19 cellular contexts compared by ENCODE assay signal in genomic region chr3:72078661-72079368, GRCh38.
DNase-seq lines count a peak whose midpoint lies in the region; ATAC-seq and TF ChIP-seq lines count a peak whose summit lies in the region.
"Had no signal": no experiment of that assay in that cellular context is flagged by ENCODE, and none has a peak within 500 bp of the region (broad histone marks: within the 10 kb centered on the region; RNA-seq: fewer than 3 reads in every experiment).

No MANE protein-coding gene starts in this region.

- peaks cover 4% of the 10 kb centered on the region for H3K27me3 Mint-ChIP-seq in activated B cell treated with CpG ODN at 0.5 μM for 24 hours

- H3K4me3 Mint-ChIP-seq in activated B cell treated with CpG ODN at 0.5 μM for 24 hours = peak overlapping the region; percentile 29
- H3K4me3 Mint-ChIP-seq: activated naive CD4-positive, alpha-beta T cell treated with anti-CD3 and anti-CD28 coated beads for 36 hours; dendritic cell treated with granulocyte-macrophage colony-stimulating factor and Interleukin-4, amounts not matched to agents 40 ng/mL and 50 ng/mL, for 4 days; H9 had no signal

- peak overlapping the region; percentile 14 for H3K27ac Mint-ChIP-seq in activated B cell treated with CpG ODN at 0.5 μM for 24 hours
- H3K27ac Mint-ChIP-seq: activated naive CD4-positive, alpha-beta T cell treated with anti-CD3 and anti-CD28 coated beads for 36 hours; H9 had no signal

- TF ChIP-seq CTCF in GM12865 (IDR thresholded peaks at IDR 0.05; ENCODE audit: insufficient read depth, low read depth, low read length, missing control alignments) (no peak), activated B cell treated with CpG ODN at 0.5 μM for 24 hours (IDR thresholded peaks at IDR 0.05) (no peak)

- no peak overlapping the region for H3K4me3 ChIP-seq in GM12865 (ENCODE audit: low read depth, low read length)
- H3K4me3 ChIP-seq: body of pancreas, esophagus muscularis mucosa, heart right ventricle had no signal

- ATAC-seq in GM19397 (IDR thresholded peaks at IDR 0.05; ENCODE audit: unreplicated experiment) (peak; percentile 21), HG03432 (IDR thresholded peaks at IDR 0.05; ENCODE audit: unreplicated experiment) (peak; percentile 27), activated B cell treated with CpG ODN at 0.5 μM for 24 hours (ENCODE audit: low read depth) (no peak), HG03159 (IDR thresholded peaks at IDR 0.05; ENCODE audit: unreplicated experiment) (no peak)
- ATAC-seq: body of pancreas, heart right ventricle had no signal

- peaks cover 5% of the 10 kb centered on the region for H3K9me3 Mint-ChIP-seq in activated B cell treated with CpG ODN at 0.5 μM for 24 hours

- POLR2A ChIA-PET in activated B cell treated with CpG ODN at 0.5 μM for 24 hours (lab: Charles Lee) = interaction anchor here (0.6 to 1.6 kb wide), 5 partner anchors 16 to 444 kb away, joined by 3 to 7 read pairs (median 4); no protein-coding TSS in a partner anchor

- intact Hi-C loops in activated B cell treated with CpG ODN at 0.5 μM for 24 hours (cut with micrococcal nuclease) = loop anchor here (1.0 to 2.0 kb wide), 3 partner anchors 10 to 204 kb away; no protein-coding TSS in a partner anchor

- peaks cover 71% of the 10 kb centered on the region for H3K4me1 Mint-ChIP-seq in activated B cell treated with CpG ODN at 0.5 μM for 24 hours

- H3K36me3 Mint-ChIP-seq in activated B cell treated with CpG ODN at 0.5 μM for 24 hours (ENCODE audit: low read depth) = peaks cover 1% of the 10 kb centered on the region

- DNase-seq in GM12865 (ENCODE audit: low read depth) = peak; percentile 80
- no peak for DNase-seq in activated B cell treated with CpG ODN at 0.5 μM for 24 hours
- DNase-seq in germinal center (ENCODE audit: low spot score) = no peak
- DNase-seq in epidermal melanocyte (ENCODE audit: insufficient read length, low spot score) = no peak
- no peak for DNase-seq in C1 segment of cervical spinal cord (lab: John Stamatoyannopoulos, UW)
- DNase-seq: activated naive CD4-positive, alpha-beta T cell treated with anti-CD3 and anti-CD28 coated beads for 36 hours; body of pancreas; H9; heart right ventricle; NCI-H1694 treated with DMSO at 0.1 percent for 48 hours; NCI-H446; OCI-M1; substantia nigra; WERI-Rb-1 had no signal

- CTCF ChIA-PET in activated B cell treated with CpG ODN at 0.5 μM for 24 hours (lab: Charles Lee) = no interaction called here

Comparison
In these comparisons a context has a peak if more than half of its experiments do, and no peak if none do; other contexts are left out.
1. ATAC-seq: peak in GM19397 (single experiment) and HG03432 (single experiment); none in activated B cell treated with CpG ODN at 0.5 μM for 24 hours (single experiment) and HG03159 (single experiment).